ENCODE assay signal across 8 cellular contexts in the genomic region with DNA sequence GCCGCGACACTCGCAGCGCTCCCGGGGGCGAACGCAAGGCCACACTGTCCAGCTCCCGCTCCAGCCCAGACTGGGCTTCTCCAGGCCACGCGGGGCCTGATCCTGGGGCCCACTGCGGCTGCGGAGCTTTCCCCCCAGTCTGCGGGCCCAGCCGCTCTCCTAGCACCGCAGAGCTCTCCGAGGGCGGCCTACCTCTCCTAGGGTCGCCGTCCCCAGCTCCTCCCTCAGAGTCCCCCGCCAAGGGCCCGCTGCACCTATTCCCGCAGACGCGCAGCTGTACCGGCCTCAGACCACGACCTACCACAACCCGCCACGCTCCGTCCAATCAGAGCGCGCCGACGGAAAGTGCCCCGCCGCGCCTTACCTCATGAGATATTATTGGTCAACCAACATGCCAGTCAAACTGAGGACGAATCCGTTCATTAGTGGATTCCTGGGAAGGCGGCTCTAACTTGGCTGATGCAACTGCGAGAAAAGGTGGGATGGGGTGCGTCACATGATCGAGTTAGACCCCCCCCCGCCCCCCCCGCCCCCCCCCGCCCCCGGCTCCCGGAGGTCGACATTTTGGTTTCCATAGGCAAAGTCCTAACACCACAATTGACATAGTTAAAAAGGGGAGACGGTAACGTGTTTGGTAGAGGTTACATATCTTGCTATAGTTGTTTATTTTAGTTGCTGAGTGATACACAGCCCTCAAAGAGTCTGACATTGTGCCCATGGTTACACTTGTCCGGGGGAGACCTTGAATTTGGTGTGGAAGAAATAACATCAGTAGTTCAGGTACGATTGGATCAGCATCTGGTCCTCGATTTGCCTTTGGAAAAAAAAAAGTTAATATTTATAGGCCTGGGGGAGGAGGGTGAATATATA. TPM values are rescaled to one million over a fixed set of nuclear protein-coding genes. Genes with fewer than 3 reads are reported as not detected.
DNase-seq lines count a peak whose midpoint lies in the region; ATAC-seq and TF ChIP-seq lines count a peak whose summit lies in the region.

A gene (minus strand): TSS at position 278 of the 870 bp plus-strand sequence. CDS start 6,743 bp downstream, outside the sequence.

- H3K4me3 ChIP-seq in BE2C (ENCODE audit: low read depth, low read length) = peak within 1 kb of the TSS; percentile 96
- H3K4me3 ChIP-seq in coronary artery = peak within 1 kb of the TSS; percentile 93

- H3K27me3 Mint-ChIP-seq in activated CD4-positive, alpha-beta T cell treated with anti-CD3 and anti-CD28 coated beads, Interleukin-2, amount 10 ng/mL, durations not matched to agents 24 days and 14 days = peaks cover 2% of the 10 kb centered on the region

- H3K4me1 ChIP-seq in BE2C = peaks cover 4% of the 10 kb centered on the region; the same call in 1 of the 2 replicates

- no peaks in the 10 kb centered on the region for H3K9me3 Mint-ChIP-seq in activated CD4-positive, alpha-beta T cell treated with anti-CD3 and anti-CD28 coated beads, Interleukin-2, amount 10 ng/mL, durations not matched to agents 24 days and 14 days

- peaks cover 13% of the 10 kb centered on the region for H3K36me3 Mint-ChIP-seq in activated CD4-positive, alpha-beta T cell treated with anti-CD3 and anti-CD28 coated beads, Interleukin-2, amount 10 ng/mL, durations not matched to agents 24 days and 14 days (ENCODE audit: low read depth)

- peak within 1 kb of the TSS; percentile 95 to 97 for H3K27ac ChIP-seq in coronary artery

- peak; percentile 97 for ATAC-seq in HG03460 (IDR thresholded peaks at IDR 0.05; ENCODE audit: unreplicated experiment)
- peak; percentile 93 for ATAC-seq in left colon

- peaks cover 22% of the 10 kb centered on the region for H3K4me1 Mint-ChIP-seq in activated CD4-positive, alpha-beta T cell treated with anti-CD3 and anti-CD28 coated beads, Interleukin-2, amount 10 ng/mL, durations not matched to agents 24 days and 14 days

- intact Hi-C loops in activated CD4-positive, alpha-beta T cell treated with anti-CD3 and anti-CD28 coated beads, Interleukin-2, amount 10 ng/mL, durations not matched to agents 24 days and 14 days (cut with micrococcal nuclease) = loop anchor here (1.0 to 5.0 kb wide), 4 partner anchors 10 to 234 kb away; a partner anchor contains a TSS
- intact Hi-C loops in left colon (cut with DNase I, micrococcal nuclease) = no loop called here

- peak within 1 kb of the TSS; percentile 99 for H3K4me3 Mint-ChIP-seq in activated CD4-positive, alpha-beta T cell treated with anti-CD3 and anti-CD28 coated beads, Interleukin-2, amount 10 ng/mL, durations not matched to agents 24 days and 14 days

- no peaks in the 10 kb centered on the region for H3K27me3 ChIP-seq in BE2C

- TF ChIP-seq CTCF in BE2C (IDR thresholded peaks at IDR 0.05; ENCODE audit: low read depth, low read length) (no peak), coronary artery (IDR thresholded peaks at IDR 0.05) (no peak)

- H3K36me3 ChIP-seq in BE2C = peaks cover 29% of the 10 kb centered on the region

- DNase-seq in BE2C = peak; percentile 99
- DNase-seq in GM19240 (ENCODE audit: insufficient read length, low spot score) = peak; percentile 84
- peak; percentile 95 to 98 for DNase-seq in NCI-H526 (lab: John Stamatoyannopoulos, UW)
- DNase-seq in activated CD4-positive, alpha-beta T cell treated with anti-CD3 and anti-CD28 coated beads, Interleukin-2, amount 10 ng/mL, durations not matched to agents 24 days and 14 days = peak; percentile 99
- peak; percentile 98 for DNase-seq in coronary artery (ENCODE audit: low spot score)
- peak; percentile 95 to 98 for DNase-seq in left colon
- DNase-seq in stimulated activated CD4-positive, alpha-beta T cell treated with anti-CD3 and anti-CD28 coated beads, Interleukin-1b, Interleukin-23, amount 100 ng/mL, for 48 hours = peak; percentile 97

- H3K9me3 ChIP-seq in BE2C = no peaks in the 10 kb centered on the region

- H3K27ac Mint-ChIP-seq in activated CD4-positive, alpha-beta T cell treated with anti-CD3 and anti-CD28 coated beads, Interleukin-2, amount 10 ng/mL, durations not matched to agents 24 days and 14 days = peak within 1 kb of the TSS; percentile 99

RNA-seq across cellular contexts. Expression of the gene that starts here (rescaled TPM):
- polyA plus RNA-seq in BE2C (2012; ENCODE audit: insufficient read depth, insufficient read length, low read depth) = 148 TPM
- total RNA-seq in activated CD4-positive, alpha-beta T cell treated with anti-CD3 and anti-CD28 coated beads, Interleukin-2, amount 10 ng/mL, durations not matched to agents 24 days and 14 days = 115 and 117 TPM in 2 replicates
- total RNA-seq in left colon = 10 to 100 TPM; 38.9 to 62.4 TPM

Comparison
In these comparisons a context has a peak if more than half of its experiments do, and no peak if none do; other contexts are left out.
1. Peak in every context shown above with its lines: DNase-seq, ATAC-seq, H3K4me3 ChIP-seq and H3K27ac ChIP-seq.